ENCODE assay signal across 1 cellular context in the genomic region with DNA sequence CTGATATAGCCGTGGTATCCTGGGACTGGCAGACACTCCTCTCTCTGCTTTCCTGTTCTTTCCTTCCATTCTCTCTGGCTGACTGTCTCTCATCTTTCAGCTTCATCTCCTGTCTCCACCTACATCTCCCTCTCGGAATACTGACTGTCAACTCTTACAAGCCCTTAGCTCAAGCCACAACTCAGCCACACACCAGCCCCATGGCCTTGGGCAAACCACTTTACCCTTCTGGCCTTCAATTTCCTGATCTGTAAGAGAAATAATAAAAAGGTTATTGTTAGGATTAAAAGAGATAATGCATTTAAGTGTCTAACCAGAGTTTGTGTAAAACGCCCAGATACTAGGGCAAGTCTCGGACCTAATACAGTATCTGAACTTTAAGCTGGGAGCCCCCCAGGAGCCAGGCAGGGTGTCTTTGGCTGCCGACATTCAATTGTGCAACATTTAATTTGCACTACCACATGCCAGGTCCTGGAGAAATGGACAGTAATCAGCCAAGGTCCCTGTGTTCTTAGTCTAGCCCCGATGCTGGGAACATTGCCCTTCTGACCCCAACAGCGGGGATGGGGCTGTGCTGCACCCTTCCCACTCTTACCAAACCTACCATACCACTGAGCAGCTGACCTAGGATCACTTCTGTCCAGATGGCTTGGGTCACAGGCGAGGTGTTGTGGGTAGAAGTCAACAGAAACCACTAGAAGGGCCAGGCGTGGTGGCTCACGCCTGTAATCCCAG.
TF ChIP-seq lines count a peak whose summit lies in the region.

No MANE protein-coding gene starts in this region.

TF ChIP-seq in HepG2, 621 proteins besides CTCF, POLR2A, EP300 and RAD21:
- peak; percentile 55; the same call in 1 of the 2 replicates for TF ChIP-seq ZNF460 (CRISPR knock-in tag; IDR thresholded peaks at IDR 0.05; ENCODE audit: borderline replicate concordance)
- no peak for TF ChIP-seq ZNF891 (CRISPR knock-in tag; IDR thresholded peaks at IDR 0.05)
- TF ChIP-seq, protein P1, sequence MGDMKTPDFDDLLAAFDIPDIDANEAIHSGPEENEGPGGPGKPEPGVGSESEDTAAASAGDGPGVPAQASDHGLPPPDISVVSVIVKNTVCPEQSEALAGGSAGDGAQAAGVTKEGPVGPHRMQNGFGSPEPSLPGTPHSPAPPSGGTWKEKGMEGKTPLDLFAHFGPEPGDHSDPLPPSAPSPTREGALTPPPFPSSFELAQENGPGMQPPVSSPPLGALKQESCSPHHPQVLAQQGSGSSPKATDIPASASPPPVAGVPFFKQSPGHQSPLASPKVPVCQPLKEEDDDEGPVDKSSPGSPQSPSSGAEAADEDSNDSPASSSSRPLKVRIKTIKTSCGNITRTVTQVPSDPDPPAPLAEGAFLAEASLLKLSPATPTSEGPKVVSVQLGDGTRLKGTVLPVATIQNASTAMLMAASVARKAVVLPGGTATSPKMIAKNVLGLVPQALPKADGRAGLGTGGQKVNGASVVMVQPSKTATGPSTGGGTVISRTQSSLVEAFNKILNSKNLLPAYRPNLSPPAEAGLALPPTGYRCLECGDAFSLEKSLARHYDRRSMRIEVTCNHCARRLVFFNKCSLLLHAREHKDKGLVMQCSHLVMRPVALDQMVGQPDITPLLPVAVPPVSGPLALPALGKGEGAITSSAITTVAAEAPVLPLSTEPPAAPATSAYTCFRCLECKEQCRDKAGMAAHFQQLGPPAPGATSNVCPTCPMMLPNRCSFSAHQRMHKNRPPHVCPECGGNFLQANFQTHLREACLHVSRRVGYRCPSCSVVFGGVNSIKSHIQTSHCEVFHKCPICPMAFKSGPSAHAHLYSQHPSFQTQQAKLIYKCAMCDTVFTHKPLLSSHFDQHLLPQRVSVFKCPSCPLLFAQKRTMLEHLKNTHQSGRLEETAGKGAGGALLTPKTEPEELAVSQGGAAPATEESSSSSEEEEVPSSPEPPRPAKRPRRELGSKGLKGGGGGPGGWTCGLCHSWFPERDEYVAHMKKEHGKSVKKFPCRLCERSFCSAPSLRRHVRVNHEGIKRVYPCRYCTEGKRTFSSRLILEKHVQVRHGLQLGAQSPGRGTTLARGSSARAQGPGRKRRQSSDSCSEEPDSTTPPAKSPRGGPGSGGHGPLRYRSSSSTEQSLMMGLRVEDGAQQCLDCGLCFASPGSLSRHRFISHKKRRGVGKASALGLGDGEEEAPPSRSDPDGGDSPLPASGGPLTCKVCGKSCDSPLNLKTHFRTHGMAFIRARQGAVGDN (CRISPR knock-in tag; IDR thresholded peaks at IDR 0.05), result 0 out of 2 replicates have a peak, but pooled peaks have one; percentile 12
- no peak for TF ChIP-seq PTBP1 (IDR thresholded peaks at IDR 0.05; ENCODE audit: low read depth, low read length, poor library complexity, severe bottlenecking)
- no peak for TF ChIP-seq RFXANK (CRISPR knock-in tag; IDR thresholded peaks at IDR 0.05)
- peak; percentile 19; the same call in 1 of the 2 replicates for TF ChIP-seq CEBPG (CRISPR knock-in tag; IDR thresholded peaks at IDR 0.05)
- TF ChIP-seq, protein P2, sequence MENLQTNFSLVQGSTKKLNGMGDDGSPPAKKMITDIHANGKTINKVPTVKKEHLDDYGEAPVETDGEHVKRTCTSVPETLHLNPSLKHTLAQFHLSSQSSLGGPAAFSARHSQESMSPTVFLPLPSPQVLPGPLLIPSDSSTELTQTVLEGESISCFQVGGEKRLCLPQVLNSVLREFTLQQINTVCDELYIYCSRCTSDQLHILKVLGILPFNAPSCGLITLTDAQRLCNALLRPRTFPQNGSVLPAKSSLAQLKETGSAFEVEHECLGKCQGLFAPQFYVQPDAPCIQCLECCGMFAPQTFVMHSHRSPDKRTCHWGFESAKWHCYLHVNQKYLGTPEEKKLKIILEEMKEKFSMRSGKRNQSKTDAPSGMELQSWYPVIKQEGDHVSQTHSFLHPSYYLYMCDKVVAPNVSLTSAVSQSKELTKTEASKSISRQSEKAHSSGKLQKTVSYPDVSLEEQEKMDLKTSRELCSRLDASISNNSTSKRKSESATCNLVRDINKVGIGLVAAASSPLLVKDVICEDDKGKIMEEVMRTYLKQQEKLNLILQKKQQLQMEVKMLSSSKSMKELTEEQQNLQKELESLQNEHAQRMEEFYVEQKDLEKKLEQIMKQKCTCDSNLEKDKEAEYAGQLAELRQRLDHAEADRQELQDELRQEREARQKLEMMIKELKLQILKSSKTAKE (CRISPR knock-in tag; IDR thresholded peaks at IDR 0.05; ENCODE audit: borderline replicate concordance), result no peak
- peak; percentile 64; the same call in 1 of the 2 replicates for TF ChIP-seq CEBPB (IDR thresholded peaks at IDR 0.05; ENCODE audit: borderline replicate concordance, low read depth, low read length)
TF ChIP-seq in HepG2: peak in this region for 4.
